In genomic region chr9:38619556-38620447, GRCh38 we compare ENCODE assay signal across 9 cellular contexts. TPM values are rescaled to one million over a fixed set of nuclear protein-coding genes. Genes with fewer than 3 reads are reported as not detected.
DNase-seq lines count a peak whose midpoint lies in the region; ATAC-seq and TF ChIP-seq lines count a peak whose summit lies in the region.
"Had no signal": no experiment of that assay in that cellular context is flagged by ENCODE, and none has a peak within 500 bp of the region (broad histone marks: within the 10 kb centered on the region; RNA-seq: fewer than 3 reads in every experiment).

No MANE protein-coding gene starts in this region.

- peak; percentile 25 for ATAC-seq in Right ventricle myocardium superior (ENCODE audit: poor library complexity)
- no peak for ATAC-seq in GM18873 (IDR thresholded peaks at IDR 0.05; ENCODE audit: low FRiP score, unreplicated experiment)

- CTCF ChIA-PET in AG04449 (lab: Yijun Ruan, JAX), result no interaction called here

- no peak for TF ChIP-seq POLR2A in NB4 (IDR thresholded peaks at IDR 0.05; ENCODE audit: extremely low read depth, insufficient read length)

- H3K4me3 ChIP-seq in AG04449 (ENCODE audit: low read depth, low read length) (peak overlapping the region; percentile 37), NB4 (ENCODE audit: low read depth, low read length) (peak overlapping the region; percentile 66)

- H3K4me3 Mint-ChIP-seq in activated T-cell treated with anti-CD3 and anti-CD28 coated beads, Interleukin-2, amount 50 U/mL, for 24 hours, result peak overlapping the region; percentile 83

- H3K27me3 Mint-ChIP-seq in activated T-cell treated with anti-CD3 and anti-CD28 coated beads, Interleukin-2, amount 50 U/mL, for 24 hours, result peaks cover 47% of the 10 kb centered on the region

- no peak for TF ChIP-seq CTCF in AG04449 (IDR thresholded peaks at IDR 0.05; ENCODE audit: insufficient read depth, low read length, missing control alignments)
- TF ChIP-seq CTCF in NB4 (IDR thresholded peaks at IDR 0.05; ENCODE audit: low read depth, low read length), result no peak

- H3K27ac Mint-ChIP-seq in activated T-cell treated with anti-CD3 and anti-CD28 coated beads, Interleukin-2, amount 50 U/mL, for 24 hours, result peak overlapping the region; percentile 90

- DNase-seq in AG04449 (ENCODE audit: low read depth, low spot score) (no peak), NB4 (ENCODE audit: low read depth) (peak; percentile 37), Right ventricle myocardium superior (peak; percentile 43), pons (ENCODE audit: low spot score) (peak; percentile 34), NCI-H446 treated with DMSO at 0.1 percent for 48 hours (lab: John Stamatoyannopoulos, UW) (no peak)
- peak; percentile 62 for DNase-seq in activated T-cell treated with anti-CD3 and anti-CD28 coated beads, Interleukin-2, amount 50 U/mL, for 24 hours
- no peak for DNase-seq in NK-92 treated with Interleukin-12 subunit alpha and Interleukin-12 subunit beta, amount 100 ng/mL, for 24 hours (lab: John Stamatoyannopoulos, UW)

- peaks cover 16% of the 10 kb centered on the region for H3K4me1 Mint-ChIP-seq in activated T-cell treated with anti-CD3 and anti-CD28 coated beads, Interleukin-2, amount 50 U/mL, for 24 hours (ENCODE audit: low read depth)

- POLR2A ChIA-PET in AG04449 (lab: Yijun Ruan, JAX), result no interaction called here

- no peaks in the 10 kb centered on the region for H3K36me3 Mint-ChIP-seq in activated T-cell treated with anti-CD3 and anti-CD28 coated beads, Interleukin-2, amount 50 U/mL, for 24 hours (ENCODE audit: low read depth)

- no peaks in the 10 kb centered on the region for H3K9me3 Mint-ChIP-seq in activated T-cell treated with anti-CD3 and anti-CD28 coated beads, Interleukin-2, amount 50 U/mL, for 24 hours

- intact Hi-C loops in Right ventricle myocardium superior (cut with DNase I), result no loop called here

RNA-seq across cellular contexts. Expression of gene ANKRD18A, which starts 0.6 kb away (rescaled TPM):
- 3.0 TPM for total RNA-seq in Right ventricle myocardium superior
- total RNA-seq: dermis microvascular lymphatic vessel endothelial cell had no signal

Comparison
In these comparisons a context has a peak if more than half of its experiments do, and no peak if none do; other contexts are left out.
1. DNase-seq: peak in NB4 (single experiment), activated T-cell treated with anti-CD3 and anti-CD28 coated beads, Interleukin-2, amount 50 U/mL, for 24 hours (single experiment), Right ventricle myocardium superior (single experiment) and pons (single experiment); none in AG04449 (single experiment), NCI-H446 treated with DMSO at 0.1 percent for 48 hours (single experiment) and NK-92 treated with Interleukin-12 subunit alpha and Interleukin-12 subunit beta, amount 100 ng/mL, for 24 hours (single experiment).